ENCODE assay signal across 8 cellular contexts in genomic region chr3:43105224-43105596, GRCh38. TPM values are rescaled to one million over a fixed set of nuclear protein-coding genes. Genes with fewer than 3 reads are reported as not detected.
A peak's percentile ranks its signal among the peaks of the same experiment; 100 is the strongest.
DNase-seq lines count a peak whose midpoint lies in the region; ATAC-seq and TF ChIP-seq lines count a peak whose summit lies in the region.

No MANE protein-coding gene starts in this region.

- no peak overlapping the region for H3K27ac Mint-ChIP-seq in activated CD4-positive, alpha-beta memory T cell treated with anti-CD3 and anti-CD28 coated beads for 36 hours

- DNase-seq in H7 = peak; percentile 80
- peak; percentile 35 for DNase-seq in activated CD4-positive, alpha-beta memory T cell treated with anti-CD3 and anti-CD28 coated beads for 36 hours
- DNase-seq in fibroblast of pulmonary artery (ENCODE audit: low read depth) = no peak
- DNase-seq in psoas muscle = peak in 1 of 2 donors; percentile 56
- DNase-seq in globus pallidus (ENCODE audit: low spot score) = no peak
- DNase-seq in AG20443 (ENCODE audit: low spot score) = no peak
- DNase-seq in NCI-H1092 treated with DMSO at 0.1 percent for 48 hours (lab: John Stamatoyannopoulos, UW) = no peak

- peaks cover 6% of the 10 kb centered on the region for H3K4me1 ChIP-seq in psoas muscle

- H3K27ac ChIP-seq in psoas muscle = peak overlapping the region; percentile 71

- TF ChIP-seq CTCF in fibroblast of pulmonary artery (IDR thresholded peaks at IDR 0.05; ENCODE audit: low read length, missing control alignments) (no peak), psoas muscle (IDR thresholded peaks at IDR 0.05) (no peak)

- H3K27me3 ChIP-seq in H7 (ENCODE audit: control insufficient read depth, insufficient read depth, low read length) = peaks cover 9% of the 10 kb centered on the region; the same call in 1 of the 2 replicates
- no peaks in the 10 kb centered on the region for H3K27me3 ChIP-seq in psoas muscle (ENCODE audit: insufficient read depth in 3 of 3, low read length in 2 of 3)

- POLR2A ChIA-PET in activated CD4-positive, alpha-beta memory T cell treated with anti-CD3 and anti-CD28 coated beads for 36 hours (lab: Charles Lee) = no interaction called here

- WGBS in psoas muscle, 3 donors = 12 to 32% (median 13%) methylated on average over 12 to 19 of the region's 19 CpGs

- intact Hi-C loops in activated CD4-positive, alpha-beta memory T cell treated with anti-CD3 and anti-CD28 coated beads for 36 hours (cut with micrococcal nuclease) = no loop called here
- intact Hi-C loops in psoas muscle (cut with DNase I) = no loop called here

- H3K4me3 ChIP-seq in H7 (ENCODE audit: insufficient read depth, low read depth, low read length) (peak overlapping the region; percentile 64), fibroblast of pulmonary artery (replicated peaks; ENCODE audit: low read depth, low read length) (peak overlapping the region; percentile 67), psoas muscle (peak overlapping the region; percentile 96)

- ATAC-seq in psoas muscle (peak; percentile 13 to 53 (median 47)), GM18861 (IDR thresholded peaks at IDR 0.05; ENCODE audit: unreplicated experiment) (no peak)

- H3K4me1 Mint-ChIP-seq in activated CD4-positive, alpha-beta memory T cell treated with anti-CD3 and anti-CD28 coated beads for 36 hours (ENCODE audit: low read depth) = peaks cover 11% of the 10 kb centered on the region

- no peaks in the 10 kb centered on the region for H3K9me3 Mint-ChIP-seq in activated CD4-positive, alpha-beta memory T cell treated with anti-CD3 and anti-CD28 coated beads for 36 hours

- no peaks in the 10 kb centered on the region for H3K27me3 Mint-ChIP-seq in activated CD4-positive, alpha-beta memory T cell treated with anti-CD3 and anti-CD28 coated beads for 36 hours

- H3K36me3 ChIP-seq in H7 (replicated peaks; ENCODE audit: control insufficient read depth, insufficient read depth, low read length) (no peaks in the 10 kb centered on the region), psoas muscle (ENCODE audit: insufficient read depth in 1 of 2, low read depth in 1 of 2) (no peaks in the 10 kb centered on the region)

- CTCF ChIA-PET in activated CD4-positive, alpha-beta memory T cell treated with anti-CD3 and anti-CD28 coated beads for 36 hours (lab: Charles Lee) = interaction anchor here (1.3 to 1.6 kb wide), 2 partner anchors 57 to 274 kb away, joined by 3 read pairs; no protein-coding TSS in a partner anchor

- H3K9me3 ChIP-seq in psoas muscle = no peaks in the 10 kb centered on the region

- no peaks in the 10 kb centered on the region for H3K36me3 Mint-ChIP-seq in activated CD4-positive, alpha-beta memory T cell treated with anti-CD3 and anti-CD28 coated beads for 36 hours

- peak overlapping the region; percentile 68 for H3K4me3 Mint-ChIP-seq in activated CD4-positive, alpha-beta memory T cell treated with anti-CD3 and anti-CD28 coated beads for 36 hours

RNA-seq across cellular contexts. Expression of gene POMGNT2, which starts 0.7 kb away (rescaled TPM):
- total RNA-seq in H7 (2014; rRNA removed; shearing (Covaris generic)) = 21.7 and 22.8 TPM in 2 replicates
- 1 to 10 TPM; 7.3 to 7.8 TPM for total RNA-seq in activated CD4-positive, alpha-beta memory T cell treated with anti-CD3 and anti-CD28 coated beads for 36 hours
- 10 to 100 TPM; 13.2 to 25.5 (median 19.8) TPM for total RNA-seq in psoas muscle
- polyA plus RNA-seq in psoas muscle = 10 to 100 TPM; 14.3 to 40.3 (median 22.4) TPM

Comparison
In these comparisons a context has a peak if more than half of its experiments do, and no peak if none do; other contexts are left out.
1. DNase-seq: peak in H7 (single experiment) and activated CD4-positive, alpha-beta memory T cell treated with anti-CD3 and anti-CD28 coated beads for 36 hours (single experiment); none in fibroblast of pulmonary artery (single experiment), globus pallidus (single experiment), AG20443 (single experiment) and NCI-H1092 treated with DMSO at 0.1 percent for 48 hours (single experiment).
2. Peak in every context shown above with its lines, with median percentiles within 50 percentile points of each other: H3K4me3 ChIP-seq.